1 cellular context compared by ENCODE assay signal in the genomic region with DNA sequence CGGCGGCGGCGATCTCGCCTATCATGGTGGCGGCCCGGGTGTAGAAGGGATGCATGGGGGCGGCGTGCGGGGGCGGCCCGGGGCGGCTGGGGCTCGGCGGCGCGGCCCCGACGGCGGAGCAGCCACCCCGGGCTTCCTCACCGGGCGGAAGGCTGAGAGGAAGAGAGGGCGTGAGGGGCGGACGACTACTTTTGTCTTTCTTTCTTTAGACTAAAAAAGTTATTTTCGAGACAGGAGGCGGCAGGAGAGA.
TF ChIP-seq lines count a peak whose summit lies in the region.

No MANE protein-coding gene starts in this region.

TF ChIP-seq in H1, 55 proteins besides CTCF, POLR2A, EP300 and RAD21:
- no peak for TF ChIP-seq CEBPB (IDR thresholded peaks at IDR 0.05; ENCODE audit: low read depth, low read length)
- TF ChIP-seq CHD1 (IDR thresholded peaks at IDR 0.05; ENCODE audit: low read depth, low read length) = no peak
- no peak for TF ChIP-seq GABPA (IDR thresholded peaks at IDR 0.05; ENCODE audit: borderline replicate concordance, insufficient read depth, low read length)
- peak; percentile 73; the same call in 1 of the 2 replicates for TF ChIP-seq PHF8 (conservative IDR thresholded peaks at IDR 0.05; ENCODE audit: low read depth, low read length)
- no peak for TF ChIP-seq POU5F1 (IDR thresholded peaks at IDR 0.05; ENCODE audit: low read depth, low read length)
